19 cellular contexts compared by ENCODE assay signal in genomic region chr6:124872361-124873065, GRCh38.
A peak's percentile ranks its signal among the peaks of the same experiment; 100 is the strongest.
DNase-seq lines count a peak whose midpoint lies in the region; ATAC-seq lines count a peak whose summit lies in the region.
"Had no signal": no experiment of that assay in that cellular context is flagged by ENCODE, and none has a peak within 500 bp of the region (broad histone marks: within the 10 kb centered on the region; RNA-seq: fewer than 3 reads in every experiment).

No MANE protein-coding gene starts in this region.

- H3K9me3 ChIP-seq in CD4-positive, alpha-beta memory T cell (ENCODE audit: control insufficient read depth in 1 of 2, low read length in 2 of 2), result no peaks in the 10 kb centered on the region
- H3K9me3 ChIP-seq: gastrocnemius medialis, HAP-1, SJSA1 had no signal

- no peaks in the 10 kb centered on the region for H3K27me3 ChIP-seq in CD4-positive, alpha-beta memory T cell (ENCODE audit: insufficient read depth, low read length)
- H3K27me3 ChIP-seq: gastrocnemius medialis, SJSA1 had no signal

- H3K27ac Mint-ChIP-seq in CD4-positive, alpha-beta memory T cell, result no peak overlapping the region
- H3K27ac Mint-ChIP-seq: activated CD8-positive, alpha-beta memory T cell treated with anti-CD3 and anti-CD28 coated beads, Interleukin-2, amount 10 ng/mL, durations not matched to agents 7 days and 5 days; activated naive CD4-positive, alpha-beta T cell treated with anti-CD3 and anti-CD28 coated beads, Interleukin-2, amount 10 ng/mL, durations not matched to agents 7 days and 5 days; endodermal cell; type B pancreatic cell had no signal

- CTCF ChIA-PET in CD4-positive, alpha-beta memory T cell (lab: Charles Lee; ENCODE audit: partially characterized antibody), result interaction anchor here (0.9 to 3.0 kb wide), 3 partner anchors 15 to 244 kb away, joined by 3 to 16 read pairs (median 4); no protein-coding TSS in a partner anchor

- intact Hi-C loops in CD4-positive, alpha-beta memory T cell (cut with micrococcal nuclease), result no loop called here

- H3K27ac ChIP-seq in CD4-positive, alpha-beta memory T cell (ENCODE audit: low read depth, low read length), result no peak overlapping the region
- H3K27ac ChIP-seq: gastrocnemius medialis, parathyroid adenoma, SJSA1 had no signal

- H3K4me3 ChIP-seq in CD4-positive, alpha-beta memory T cell (ENCODE audit: low read length in 2 of 2), result no peak overlapping the region
- H3K4me3 ChIP-seq: gastrocnemius medialis, HAP-1, SJSA1 had no signal

- H3K27me3 Mint-ChIP-seq in CD4-positive, alpha-beta memory T cell, result peaks cover 3 to 4% of the 10 kb centered on the region in 2 donors
- H3K27me3 Mint-ChIP-seq: activated CD8-positive, alpha-beta memory T cell treated with anti-CD3 and anti-CD28 coated beads, Interleukin-2, amount 10 ng/mL, durations not matched to agents 7 days and 5 days; activated naive CD4-positive, alpha-beta T cell treated with anti-CD3 and anti-CD28 coated beads, Interleukin-2, amount 10 ng/mL, durations not matched to agents 7 days and 5 days; type B pancreatic cell had no signal

- POLR2A ChIA-PET in CD4-positive, alpha-beta memory T cell (lab: Charles Lee; ENCODE audit: partially characterized antibody), result no interaction called here

- no peaks in the 10 kb centered on the region for H3K4me1 Mint-ChIP-seq in CD4-positive, alpha-beta memory T cell
- H3K4me1 Mint-ChIP-seq: activated CD8-positive, alpha-beta memory T cell treated with anti-CD3 and anti-CD28 coated beads, Interleukin-2, amount 10 ng/mL, durations not matched to agents 7 days and 5 days; activated naive CD4-positive, alpha-beta T cell treated with anti-CD3 and anti-CD28 coated beads, Interleukin-2, amount 10 ng/mL, durations not matched to agents 7 days and 5 days had no signal

- ATAC-seq in GM18499 (IDR thresholded peaks at IDR 0.05; ENCODE audit: insufficient read depth, unreplicated experiment) (peak; percentile 58), GM19397 (IDR thresholded peaks at IDR 0.05; ENCODE audit: unreplicated experiment) (peak; percentile 90), HG02623 (IDR thresholded peaks at IDR 0.05; ENCODE audit: unreplicated experiment) (peak; percentile 59), HG03175 (IDR thresholded peaks at IDR 0.05; ENCODE audit: unreplicated experiment) (peak; percentile 77)
- ATAC-seq: activated CD8-positive, alpha-beta memory T cell treated with anti-CD3 and anti-CD28 coated beads, Interleukin-2, amount 10 ng/mL, durations not matched to agents 7 days and 5 days; gastrocnemius medialis had no signal

- H3K9me3 Mint-ChIP-seq in CD4-positive, alpha-beta memory T cell, result peaks cover 0 to 1% (median 0%) of the 10 kb centered on the region in 8 donors
- H3K9me3 Mint-ChIP-seq: activated naive CD4-positive, alpha-beta T cell treated with anti-CD3 and anti-CD28 coated beads, Interleukin-2, amount 10 ng/mL, durations not matched to agents 7 days and 5 days; endodermal cell; type B pancreatic cell had no signal

- no peak for DNase-seq in CD4-positive, alpha-beta memory T cell
- DNase-seq in DMS153 (lab: John Stamatoyannopoulos, UW) (no peak), NCI-H82 (lab: John Stamatoyannopoulos, UW) (no peak)
- no peak for DNase-seq in activated CD4-positive, CD25-positive, alpha-beta regulatory T cell (lab: John Stamatoyannopoulos, UW)
- DNase-seq: activated CD8-positive, alpha-beta memory T cell treated with anti-CD3 and anti-CD28 coated beads, Interleukin-2, amount 10 ng/mL, durations not matched to agents 7 days and 5 days; activated naive CD4-positive, alpha-beta T cell treated with anti-CD3 and anti-CD28 coated beads, Interleukin-2, amount 10 ng/mL, durations not matched to agents 7 days and 5 days; Calu3; endodermal cell; gastrocnemius medialis; KG1; NCI-H187 had no signal

- no peaks in the 10 kb centered on the region for H3K36me3 Mint-ChIP-seq in CD4-positive, alpha-beta memory T cell
- H3K36me3 Mint-ChIP-seq: activated CD8-positive, alpha-beta memory T cell treated with anti-CD3 and anti-CD28 coated beads, Interleukin-2, amount 10 ng/mL, durations not matched to agents 7 days and 5 days; activated naive CD4-positive, alpha-beta T cell treated with anti-CD3 and anti-CD28 coated beads, Interleukin-2, amount 10 ng/mL, durations not matched to agents 7 days and 5 days; type B pancreatic cell had no signal

- no peaks in the 10 kb centered on the region for H3K36me3 ChIP-seq in CD4-positive, alpha-beta memory T cell (ENCODE audit: insufficient read depth, low read length)
- H3K36me3 ChIP-seq: gastrocnemius medialis, HAP-1, SJSA1 had no signal

- no peak overlapping the region for H3K4me3 Mint-ChIP-seq in CD4-positive, alpha-beta memory T cell
- H3K4me3 Mint-ChIP-seq: activated CD8-positive, alpha-beta memory T cell treated with anti-CD3 and anti-CD28 coated beads, Interleukin-2, amount 10 ng/mL, durations not matched to agents 7 days and 5 days; activated naive CD4-positive, alpha-beta T cell treated with anti-CD3 and anti-CD28 coated beads, Interleukin-2, amount 10 ng/mL, durations not matched to agents 7 days and 5 days; endodermal cell; type B pancreatic cell had no signal

- H3K4me1 ChIP-seq in CD4-positive, alpha-beta memory T cell (ENCODE audit: insufficient read depth, low read length), result no peaks in the 10 kb centered on the region
- H3K4me1 ChIP-seq: gastrocnemius medialis, HAP-1, parathyroid adenoma, SJSA1 had no signal
